In the genomic region with DNA sequence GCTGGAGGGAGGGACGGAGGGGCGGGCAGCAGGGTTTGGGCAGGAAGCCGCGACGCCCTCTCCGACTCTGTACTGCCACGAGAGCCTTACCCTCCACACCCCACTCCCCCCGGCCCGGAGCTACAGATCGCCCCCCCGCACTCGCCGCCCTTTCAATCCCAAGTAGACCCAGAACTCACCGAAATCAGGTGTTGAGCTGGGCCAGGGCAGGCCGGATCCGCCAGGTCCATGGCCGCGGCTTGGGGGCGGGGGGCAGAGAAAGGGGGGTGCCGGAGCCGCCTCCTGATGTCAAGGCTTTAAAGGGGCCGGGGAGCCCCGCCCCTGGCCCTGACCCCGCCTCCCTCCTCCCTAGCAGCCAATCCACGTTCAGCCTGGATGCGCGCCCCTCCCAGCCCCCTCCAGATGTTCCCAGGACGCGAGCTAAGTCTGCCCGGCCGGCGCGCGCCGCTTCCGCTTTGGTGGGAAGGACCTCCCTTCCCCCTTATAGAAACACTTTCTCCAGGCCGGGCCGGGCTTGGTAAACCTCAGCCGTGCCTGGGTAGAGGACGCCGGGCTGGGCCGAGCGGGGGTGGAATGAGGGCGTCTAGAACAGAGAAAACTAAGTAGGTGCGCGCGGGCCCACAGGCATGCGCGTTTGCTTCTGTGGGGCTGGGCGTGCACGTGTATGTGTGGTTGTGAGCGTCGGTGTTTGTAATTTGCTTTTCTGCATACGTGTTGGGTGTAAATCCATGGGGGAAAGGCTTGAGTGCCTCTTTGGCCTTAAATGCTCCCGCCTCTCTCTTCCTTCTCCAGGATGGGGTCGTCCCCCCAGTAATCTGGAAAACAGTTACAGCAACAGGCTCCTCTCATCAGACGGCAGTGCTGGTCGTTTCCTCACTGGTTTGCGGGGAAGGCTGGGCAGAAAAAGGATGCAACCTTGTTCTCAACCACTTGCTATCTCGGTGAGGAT, we compare ENCODE assay signal across 8 cellular contexts. TPM values are rescaled to one million over a fixed set of nuclear protein-coding genes. Genes with fewer than 3 reads are reported as not detected.
DNase-seq lines count a peak whose midpoint lies in the region; ATAC-seq and TF ChIP-seq lines count a peak whose summit lies in the region.

A gene with protein sequence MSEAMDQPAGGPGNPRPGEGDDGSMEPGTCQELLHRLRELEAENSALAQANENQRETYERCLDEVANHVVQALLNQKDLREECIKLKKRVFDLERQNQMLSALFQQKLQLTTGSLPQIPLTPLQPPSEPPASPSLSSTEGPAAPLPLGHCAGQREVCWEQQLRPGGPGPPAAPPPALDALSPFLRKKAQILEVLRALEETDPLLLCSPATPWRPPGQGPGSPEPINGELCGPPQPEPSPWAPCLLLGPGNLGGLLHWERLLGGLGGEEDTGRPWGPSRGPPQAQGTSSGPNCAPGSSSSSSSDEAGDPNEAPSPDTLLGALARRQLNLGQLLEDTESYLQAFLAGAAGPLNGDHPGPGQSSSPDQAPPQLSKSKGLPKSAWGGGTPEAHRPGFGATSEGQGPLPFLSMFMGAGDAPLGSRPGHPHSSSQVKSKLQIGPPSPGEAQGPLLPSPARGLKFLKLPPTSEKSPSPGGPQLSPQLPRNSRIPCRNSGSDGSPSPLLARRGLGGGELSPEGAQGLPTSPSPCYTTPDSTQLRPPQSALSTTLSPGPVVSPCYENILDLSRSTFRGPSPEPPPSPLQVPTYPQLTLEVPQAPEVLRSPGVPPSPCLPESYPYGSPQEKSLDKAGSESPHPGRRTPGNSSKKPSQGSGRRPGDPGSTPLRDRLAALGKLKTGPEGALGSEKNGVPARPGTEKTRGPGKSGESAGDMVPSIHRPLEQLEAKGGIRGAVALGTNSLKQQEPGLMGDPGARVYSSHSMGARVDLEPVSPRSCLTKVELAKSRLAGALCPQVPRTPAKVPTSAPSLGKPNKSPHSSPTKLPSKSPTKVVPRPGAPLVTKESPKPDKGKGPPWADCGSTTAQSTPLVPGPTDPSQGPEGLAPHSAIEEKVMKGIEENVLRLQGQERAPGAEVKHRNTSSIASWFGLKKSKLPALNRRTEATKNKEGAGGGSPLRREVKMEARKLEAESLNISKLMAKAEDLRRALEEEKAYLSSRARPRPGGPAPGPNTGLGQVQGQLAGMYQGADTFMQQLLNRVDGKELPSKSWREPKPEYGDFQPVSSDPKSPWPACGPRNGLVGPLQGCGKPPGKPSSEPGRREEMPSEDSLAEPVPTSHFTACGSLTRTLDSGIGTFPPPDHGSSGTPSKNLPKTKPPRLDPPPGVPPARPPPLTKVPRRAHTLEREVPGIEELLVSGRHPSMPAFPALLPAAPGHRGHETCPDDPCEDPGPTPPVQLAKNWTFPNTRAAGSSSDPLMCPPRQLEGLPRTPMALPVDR (N-terminal part only) (minus strand): TSS at position 271 of the 949 bp plus-strand sequence. CDS start 24,369 bp downstream, outside the sequence.

- no peaks in the 10 kb centered on the region for H3K27me3 ChIP-seq in BE2C

- peak; percentile 99 for DNase-seq in BE2C
- DNase-seq in GM19240 (ENCODE audit: insufficient read length, low spot score): peak; percentile 81
- DNase-seq in NCI-H526 (lab: John Stamatoyannopoulos, UW): peak; percentile 77 to 95
- peak; percentile 94 for DNase-seq in activated CD4-positive, alpha-beta T cell treated with anti-CD3 and anti-CD28 coated beads, Interleukin-2, amount 10 ng/mL, durations not matched to agents 7 days and 5 days
- peak; percentile 45 for DNase-seq in cortex of kidney (lab: John Stamatoyannopoulos, UW)
- DNase-seq in left lobe of liver (ENCODE audit: low spot score): peak; percentile 96
- DNase-seq in stimulated activated CD4-positive, alpha-beta T cell treated with anti-CD3 and anti-CD28 coated beads, Interleukin-2, amount 100 ng/mL, for 24 hours: peak; percentile 95 to 96

- peaks cover 3% of the 10 kb centered on the region for H3K27me3 Mint-ChIP-seq in activated CD4-positive, alpha-beta T cell treated with anti-CD3 and anti-CD28 coated beads, Interleukin-2, amount 10 ng/mL, durations not matched to agents 7 days and 5 days

- peaks cover 1% of the 10 kb centered on the region for H3K36me3 Mint-ChIP-seq in activated CD4-positive, alpha-beta T cell treated with anti-CD3 and anti-CD28 coated beads, Interleukin-2, amount 10 ng/mL, durations not matched to agents 7 days and 5 days (ENCODE audit: low read depth)

- H3K9me3 ChIP-seq in BE2C: no peaks in the 10 kb centered on the region

- H3K4me3 Mint-ChIP-seq in activated CD4-positive, alpha-beta T cell treated with anti-CD3 and anti-CD28 coated beads, Interleukin-2, amount 10 ng/mL, durations not matched to agents 7 days and 5 days: peak within 1 kb of the TSS; percentile 87

- H3K4me1 ChIP-seq in BE2C: peaks cover 9% of the 10 kb centered on the region; the same call in 1 of the 2 replicates

- no peak for TF ChIP-seq CTCF in BE2C (IDR thresholded peaks at IDR 0.05; ENCODE audit: low read depth, low read length)

- no peaks in the 10 kb centered on the region for H3K9me3 Mint-ChIP-seq in activated CD4-positive, alpha-beta T cell treated with anti-CD3 and anti-CD28 coated beads, Interleukin-2, amount 10 ng/mL, durations not matched to agents 7 days and 5 days

- no peaks in the 10 kb centered on the region for H3K36me3 ChIP-seq in BE2C

- H3K27ac Mint-ChIP-seq in activated CD4-positive, alpha-beta T cell treated with anti-CD3 and anti-CD28 coated beads, Interleukin-2, amount 10 ng/mL, durations not matched to agents 7 days and 5 days: peak within 1 kb of the TSS; percentile 90

- H3K4me3 ChIP-seq in BE2C (ENCODE audit: low read depth, low read length): peak within 1 kb of the TSS; percentile 82

- POLR2A ChIA-PET in activated CD4-positive, alpha-beta T cell treated with anti-CD3 and anti-CD28 coated beads, Interleukin-2, amount 10 ng/mL, durations not matched to agents 7 days and 5 days (lab: Charles Lee): interaction anchor here (0.6 to 1.5 kb wide), 4 partner anchors 10 to 174 kb away, joined by 3 to 6 read pairs (median 4); no protein-coding TSS in a partner anchor

- peaks cover 24% of the 10 kb centered on the region for H3K4me1 Mint-ChIP-seq in activated CD4-positive, alpha-beta T cell treated with anti-CD3 and anti-CD28 coated beads, Interleukin-2, amount 10 ng/mL, durations not matched to agents 7 days and 5 days

- ATAC-seq in HG03460 (IDR thresholded peaks at IDR 0.05; ENCODE audit: unreplicated experiment): peak; percentile 76
- peak; percentile 95 for ATAC-seq in left lobe of liver

- CTCF ChIA-PET in activated CD4-positive, alpha-beta T cell treated with anti-CD3 and anti-CD28 coated beads, Interleukin-2, amount 10 ng/mL, durations not matched to agents 7 days and 5 days (lab: Charles Lee): interaction anchor here (1.5 to 2.4 kb wide), 3 partner anchors 11 to 283 kb away, joined by 3 to 17 read pairs (median 5); a partner anchor contains a TSS

RNA-seq across cellular contexts. Expression of the gene that starts here (rescaled TPM):
- polyA plus RNA-seq in BE2C (2012; ENCODE audit: insufficient read depth, insufficient read length, low read depth): 65.3 TPM
- 1 to 10 TPM; 4.0 to 4.5 TPM for total RNA-seq in activated CD4-positive, alpha-beta T cell treated with anti-CD3 and anti-CD28 coated beads, Interleukin-2, amount 10 ng/mL, durations not matched to agents 7 days and 5 days
- total RNA-seq in left lobe of liver: 11.3 TPM

Comparison
In these comparisons a context has a peak if more than half of its experiments do, and no peak if none do; other contexts are left out.
1. Peak in every context shown above with its lines: DNase-seq, ATAC-seq and H3K4me3 ChIP-seq.
2. DNase-seq: peak in every context shown above with its lines; median percentile 99 in BE2C; 96 in left lobe of liver; 96 in stimulated activated CD4-positive, alpha-beta T cell treated with anti-CD3 and anti-CD28 coated beads, Interleukin-2, amount 100 ng/mL, for 24 hours; 94 in activated CD4-positive, alpha-beta T cell treated with anti-CD3 and anti-CD28 coated beads, Interleukin-2, amount 10 ng/mL, durations not matched to agents 7 days and 5 days; 86 in NCI-H526; 81 in GM19240; 45 in cortex of kidney.